7 cellular contexts compared by ENCODE assay signal in the genomic region with DNA sequence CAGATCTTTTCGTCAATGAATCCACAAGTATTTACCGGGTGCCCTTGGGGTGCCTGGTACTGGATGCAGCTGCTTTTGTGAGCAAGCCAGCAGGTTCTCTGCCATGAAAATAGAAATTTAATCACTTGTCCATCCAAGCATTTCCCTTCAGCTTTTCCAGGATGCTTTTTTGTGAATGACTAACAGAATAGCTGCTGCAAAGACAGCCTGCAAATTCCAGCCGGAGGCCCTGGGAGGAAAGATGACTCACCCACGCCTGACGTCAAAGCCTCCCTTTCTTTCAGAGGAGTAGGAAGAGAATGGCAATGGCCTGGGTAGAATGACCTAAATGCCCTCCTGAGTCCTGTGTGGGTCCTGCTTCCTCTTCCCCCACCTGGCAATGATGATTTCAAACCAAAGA.
A peak's percentile ranks its signal among the peaks of the same experiment; 100 is the strongest.
DNase-seq lines count a peak whose midpoint lies in the region; ATAC-seq, FAIRE-seq and TF ChIP-seq lines count a peak whose summit lies in the region.

No MANE protein-coding gene starts in this region.

- no peak overlapping the region for H3K4me3 Mint-ChIP-seq in stimulated activated naive B cell treated with anti-CD40 and anti-IgM and Interleukin-4, amounts not matched to agents 10 μg/mL and 1 μg/mL and 100 μg/mL, for 72 hours

- peak overlapping the region; percentile 26; the same call in 1 of the 2 replicates for H3K4me3 ChIP-seq in WI38 (ENCODE audit: low read depth, low read length)

- H3K27ac Mint-ChIP-seq in stimulated activated naive B cell treated with anti-CD40 and anti-IgM and Interleukin-4, amounts not matched to agents 10 μg/mL and 1 μg/mL and 100 μg/mL, for 72 hours, result no peak overlapping the region

- intact Hi-C loops in cardiac septum (cut with DNase I) (no loop called here), posterior vena cava (cut with DNase I) (no loop called here)

- H3K9me3 Mint-ChIP-seq in stimulated activated naive B cell treated with anti-CD40 and anti-IgM and Interleukin-4, amounts not matched to agents 10 μg/mL and 1 μg/mL and 100 μg/mL, for 72 hours, result no peaks in the 10 kb centered on the region

- ATAC-seq in left lobe of liver, result no peak
- no peak for ATAC-seq in stimulated activated naive B cell treated with anti-CD40 and anti-IgM and Interleukin-4, amounts not matched to agents 10 μg/mL and 1 μg/mL and 100 μg/mL, for 72 hours (replicated peaks)

- peaks cover 0 to 25% of the 10 kb centered on the region in 2 donors for H3K27me3 Mint-ChIP-seq in stimulated activated naive B cell treated with anti-CD40 and anti-IgM and Interleukin-4, amounts not matched to agents 10 μg/mL and 1 μg/mL and 100 μg/mL, for 72 hours

- H3K4me1 Mint-ChIP-seq in stimulated activated naive B cell treated with anti-CD40 and anti-IgM and Interleukin-4, amounts not matched to agents 10 μg/mL and 1 μg/mL and 100 μg/mL, for 72 hours, result peaks cover 0 to 2% of the 10 kb centered on the region in 2 donors

- peaks cover 0 to 3% of the 10 kb centered on the region in 2 donors for H3K36me3 Mint-ChIP-seq in stimulated activated naive B cell treated with anti-CD40 and anti-IgM and Interleukin-4, amounts not matched to agents 10 μg/mL and 1 μg/mL and 100 μg/mL, for 72 hours

- no peak for TF ChIP-seq CTCF in WI38 (IDR thresholded peaks at IDR 0.05; ENCODE audit: low read depth, low read length)

- DNase-seq in HTR-8/SVneo (ENCODE audit: insufficient read length, low spot score) (peak; percentile 88), cardiac septum (ENCODE audit: low spot score) (peak; percentile 93), posterior vena cava (ENCODE audit: low spot score) (peak; percentile 96), mesenteric fat pad (ENCODE audit: low spot score) (no peak), left lobe of liver (ENCODE audit: low spot score) (no peak)
- no peak for DNase-seq in stimulated activated naive B cell treated with anti-CD40 and anti-IgM and Interleukin-4, amounts not matched to agents 10 μg/mL and 1 μg/mL and 100 μg/mL, for 72 hours

- FAIRE-seq in HTR-8/SVneo (lab: Jason Lieb, UNC), result no peak

Comparison
In these comparisons a context has a peak if more than half of its experiments do, and no peak if none do; other contexts are left out.
1. DNase-seq: peak in HTR-8/SVneo (single experiment), cardiac septum (single experiment) and posterior vena cava (single experiment); none in mesenteric fat pad (single experiment), left lobe of liver (single experiment) and stimulated activated naive B cell treated with anti-CD40 and anti-IgM and Interleukin-4, amounts not matched to agents 10 μg/mL and 1 μg/mL and 100 μg/mL, for 72 hours (single experiment).